ENCODE assay signal across 1 cellular context in the genomic region with DNA sequence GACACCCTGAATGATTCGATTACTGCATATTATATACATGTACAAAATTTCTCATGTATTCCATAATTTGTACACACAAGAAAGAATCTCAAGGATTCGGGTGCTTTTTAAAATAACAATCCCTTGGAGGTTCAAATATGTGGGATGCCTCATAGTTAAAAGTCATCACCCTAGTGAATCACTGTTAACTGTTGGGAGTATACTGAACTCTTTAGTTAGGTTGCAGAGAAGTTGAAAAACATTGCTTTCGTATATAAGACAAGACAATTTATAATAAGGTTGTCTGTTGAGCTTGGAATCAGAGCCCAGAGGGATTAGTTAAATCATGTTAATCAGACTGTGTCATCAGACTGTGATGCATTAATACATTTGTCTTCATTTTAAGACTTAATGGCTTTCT.
TF ChIP-seq lines count a peak whose summit lies in the region.

No MANE protein-coding gene starts in this region.

TF ChIP-seq in SK-N-SH, 30 proteins besides CTCF, POLR2A, EP300 and RAD21 (continued from another document):
- TF ChIP-seq, protein P1, sequence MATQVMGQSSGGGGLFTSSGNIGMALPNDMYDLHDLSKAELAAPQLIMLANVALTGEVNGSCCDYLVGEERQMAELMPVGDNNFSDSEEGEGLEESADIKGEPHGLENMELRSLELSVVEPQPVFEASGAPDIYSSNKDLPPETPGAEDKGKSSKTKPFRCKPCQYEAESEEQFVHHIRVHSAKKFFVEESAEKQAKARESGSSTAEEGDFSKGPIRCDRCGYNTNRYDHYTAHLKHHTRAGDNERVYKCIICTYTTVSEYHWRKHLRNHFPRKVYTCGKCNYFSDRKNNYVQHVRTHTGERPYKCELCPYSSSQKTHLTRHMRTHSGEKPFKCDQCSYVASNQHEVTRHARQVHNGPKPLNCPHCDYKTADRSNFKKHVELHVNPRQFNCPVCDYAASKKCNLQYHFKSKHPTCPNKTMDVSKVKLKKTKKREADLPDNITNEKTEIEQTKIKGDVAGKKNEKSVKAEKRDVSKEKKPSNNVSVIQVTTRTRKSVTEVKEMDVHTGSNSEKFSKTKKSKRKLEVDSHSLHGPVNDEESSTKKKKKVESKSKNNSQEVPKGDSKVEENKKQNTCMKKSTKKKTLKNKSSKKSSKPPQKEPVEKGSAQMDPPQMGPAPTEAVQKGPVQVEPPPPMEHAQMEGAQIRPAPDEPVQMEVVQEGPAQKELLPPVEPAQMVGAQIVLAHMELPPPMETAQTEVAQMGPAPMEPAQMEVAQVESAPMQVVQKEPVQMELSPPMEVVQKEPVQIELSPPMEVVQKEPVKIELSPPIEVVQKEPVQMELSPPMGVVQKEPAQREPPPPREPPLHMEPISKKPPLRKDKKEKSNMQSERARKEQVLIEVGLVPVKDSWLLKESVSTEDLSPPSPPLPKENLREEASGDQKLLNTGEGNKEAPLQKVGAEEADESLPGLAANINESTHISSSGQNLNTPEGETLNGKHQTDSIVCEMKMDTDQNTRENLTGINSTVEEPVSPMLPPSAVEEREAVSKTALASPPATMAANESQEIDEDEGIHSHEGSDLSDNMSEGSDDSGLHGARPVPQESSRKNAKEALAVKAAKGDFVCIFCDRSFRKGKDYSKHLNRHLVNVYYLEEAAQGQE (IDR thresholded peaks at IDR 0.05; ENCODE audit: low read depth, low read length), result no peak
- TF ChIP-seq JUND (IDR thresholded peaks at IDR 0.05) (no peak), FOSL2 (IDR thresholded peaks at IDR 0.05; ENCODE audit: borderline replicate concordance, low read depth) (0 out of 2 replicates have a peak, but pooled peaks have one; percentile 5), FOXJ3 (CRISPR knock-in tag; IDR thresholded peaks at IDR 0.05) (no peak)
